ENCODE assay signal across 18 cellular contexts in the genomic region with DNA sequence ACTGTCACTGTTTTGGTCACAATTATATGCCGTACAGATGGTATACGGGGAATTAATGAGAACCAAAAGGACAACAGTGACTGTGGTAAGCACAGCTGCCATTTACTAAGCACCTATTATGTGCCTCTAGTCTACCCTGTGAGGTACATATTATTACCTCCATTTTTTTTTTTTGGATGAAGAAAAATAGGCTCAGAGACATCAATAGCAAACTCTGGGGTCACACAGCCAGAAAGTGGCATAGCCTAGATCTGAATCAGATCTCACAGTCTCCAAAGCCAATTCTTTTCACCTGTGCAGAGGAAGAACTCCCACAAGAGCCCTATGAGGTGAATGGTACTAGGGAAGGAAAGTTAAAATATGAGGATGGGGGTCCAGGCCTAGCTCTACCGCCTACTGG.
DNase-seq lines count a peak whose midpoint lies in the region; ATAC-seq and TF ChIP-seq lines count a peak whose summit lies in the region.
"Had no signal": no experiment of that assay in that cellular context is flagged by ENCODE, and none has a peak within 500 bp of the region (broad histone marks: within the 10 kb centered on the region; RNA-seq: fewer than 3 reads in every experiment).

No MANE protein-coding gene starts in this region.

- H3K4me1 Mint-ChIP-seq in nephron, result peaks cover 74% of the 10 kb centered on the region

- peak overlapping the region in 2 of 3 experiments; percentile 82 to 83 for H3K27ac Mint-ChIP-seq in nephron
- H3K27ac Mint-ChIP-seq: GM23338 had no signal

- no peaks in the 10 kb centered on the region for H3K9me3 ChIP-seq in right cardiac atrium (ENCODE audit: control insufficient read depth, low read length)
- no peaks in the 10 kb centered on the region for H3K9me3 ChIP-seq in thyroid gland
- H3K9me3 ChIP-seq: A549, Caco-2 had no signal

- no peaks in the 10 kb centered on the region for H3K9me3 Mint-ChIP-seq in nephron
- H3K9me3 Mint-ChIP-seq: CD14-positive monocyte, GM23338 had no signal

- CTCF ChIA-PET in HEK293T (lab: Yijun Ruan, JAX), result no interaction called here

- H3K36me3 Mint-ChIP-seq in nephron (ENCODE audit: low read depth), result no peaks in the 10 kb centered on the region

- POLR2A ChIA-PET in HEK293T (lab: Yijun Ruan, JAX), result no interaction called here

- H3K27me3 Mint-ChIP-seq in nephron (ENCODE audit: low read depth), result no peaks in the 10 kb centered on the region

- intact Hi-C loops in right cardiac atrium (cut with DNase I) (loop anchor here in 2 of 4 donors (10.0 kb wide), 2 partner anchors 77 to 157 kb away; a partner anchor contains a TSS), left cardiac atrium (cut with DNase I) (loop anchor here in 1 of 2 donors (5.0 kb wide), 1 partner anchor 95 kb away; no protein-coding TSS in a partner anchor), thyroid gland (cut with DNase I) (no loop called here)

- H3K27ac ChIP-seq in right cardiac atrium (ENCODE audit: low read length), result peak overlapping the region; percentile 95
- H3K27ac ChIP-seq in thyroid gland, result peak overlapping the region in 2 of 3 donors; percentile 46 to 57
- H3K27ac ChIP-seq: A549, RWPE1 had no signal

- TF ChIP-seq CTCF in nephron (IDR thresholded peaks at IDR 0.05; ENCODE audit: unreplicated experiment in 3 of 3) (no peak), thyroid gland (IDR thresholded peaks at IDR 0.05) (no peak)

- H3K4me1 ChIP-seq in right cardiac atrium (ENCODE audit: control insufficient read depth, insufficient read depth, low read length), result peaks cover 21% of the 10 kb centered on the region
- peaks cover 3 to 28% of the 10 kb centered on the region in 2 donors for H3K4me1 ChIP-seq in thyroid gland
- H3K4me1 ChIP-seq: A549 had no signal

- H3K4me3 Mint-ChIP-seq in nephron, result no peak overlapping the region
- H3K4me3 Mint-ChIP-seq: CD14-positive monocyte, GM23338 had no signal

- H3K4me3 ChIP-seq in right cardiac atrium (ENCODE audit: low read length), result no peak overlapping the region
- H3K4me3 ChIP-seq in thyroid gland (replicated peaks in 1 of 3), result no peak overlapping the region
- H3K4me3 ChIP-seq: A549, GM23338 had no signal

- H3K36me3 ChIP-seq in thyroid gland, result no peaks in the 10 kb centered on the region

- DNase-seq in right cardiac atrium (no peak), left cardiac atrium (no peak), thyroid gland (no peak), NCI-H526 (lab: John Stamatoyannopoulos, UW) (no peak), HEK293T (ENCODE audit: extremely low spot score) (no peak)
- DNase-seq: Caco-2, DMS79, KG1, NCI-H1092, NCI-H1694, NCI-H2107 had no signal

- ATAC-seq in right cardiac atrium, result no peak
- ATAC-seq in left cardiac atrium, result no peak
- ATAC-seq in HG02623 (IDR thresholded peaks at IDR 0.05; ENCODE audit: unreplicated experiment), result no peak
- no peak for ATAC-seq in HG03439 (IDR thresholded peaks at IDR 0.05; ENCODE audit: unreplicated experiment)
- ATAC-seq: A549 had no signal

- no peak for TF ChIP-seq POLR2A in thyroid gland (IDR thresholded peaks at IDR 0.05)

- 92% methylated on average over 3 of the region's 3 CpGs for WGBS in right cardiac atrium
- WGBS in thyroid gland, 2 donors, result 89 to 91% methylated on average over 3 of the region's 3 CpGs

- H3K27me3 ChIP-seq in right cardiac atrium (ENCODE audit: control insufficient read depth, insufficient read depth) (no peaks in the 10 kb centered on the region), thyroid gland (no peaks in the 10 kb centered on the region)

TF ChIP-seq in HEK293T, 16 proteins besides CTCF, POLR2A, EP300 and RAD21:
- no peak for TF ChIP-seq FOXK2 (IDR thresholded peaks at IDR 0.05)
- TF ChIP-seq SP1 (IDR thresholded peaks at IDR 0.05), result no peak
